Comparison of ENCODE assay signal across 22 cellular contexts in the genomic region with DNA sequence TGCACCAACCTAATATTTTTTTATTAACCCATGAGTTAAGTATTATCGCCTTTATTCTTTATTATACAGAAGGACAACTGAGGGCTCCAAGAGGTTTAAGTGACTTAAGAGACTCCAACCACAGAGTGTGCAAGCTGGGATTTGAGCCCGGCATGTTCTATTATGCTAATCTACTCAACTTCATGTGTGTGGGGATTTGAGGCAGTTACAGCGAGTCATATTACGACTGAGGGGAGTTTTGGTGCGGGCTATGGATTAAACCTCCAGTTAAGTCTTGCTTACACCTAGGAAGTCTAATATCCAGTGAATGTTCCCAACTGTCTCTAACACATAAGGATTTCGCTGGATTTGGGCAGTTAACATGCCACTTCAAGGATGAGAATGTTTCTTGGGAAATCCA.
DNase-seq lines count a peak whose midpoint lies in the region; ATAC-seq and TF ChIP-seq lines count a peak whose summit lies in the region.
"Had no signal": no experiment of that assay in that cellular context is flagged by ENCODE, and none has a peak within 500 bp of the region (broad histone marks: within the 10 kb centered on the region; RNA-seq: fewer than 3 reads in every experiment).

No MANE protein-coding gene starts in this region.

- H2AK9ac ChIP-seq in IMR-90 (replicated peaks; ENCODE audit: low read depth, low read length, poor library complexity): no peak overlapping the region

- ATAC-seq in GM19351 (IDR thresholded peaks at IDR 0.05; ENCODE audit: unreplicated experiment) (peak; percentile 54), IMR-90 (ENCODE audit: low read depth) (no peak), HG02623 (IDR thresholded peaks at IDR 0.05; ENCODE audit: unreplicated experiment) (no peak), HG02852 (IDR thresholded peaks at IDR 0.05; ENCODE audit: unreplicated experiment) (no peak), GM21723 (IDR thresholded peaks at IDR 0.05; ENCODE audit: unreplicated experiment) (no peak)
- ATAC-seq: T-cell had no signal

- H3K9me1 ChIP-seq in IMR-90 (ENCODE audit: insufficient read depth, low read length): no peaks in the 10 kb centered on the region

- no peaks in the 10 kb centered on the region for H3K9me2 ChIP-seq in hepatocyte (replicated peaks; ENCODE audit: insufficient read depth)

- no peak for TF ChIP-seq RAD21 in IMR-90 (IDR thresholded peaks at IDR 0.05; ENCODE audit: low read length)

- no peaks in the 10 kb centered on the region for H3K36me3 ChIP-seq in IMR-90 (ENCODE audit: control insufficient read depth, insufficient read depth, low read length)
- no peaks in the 10 kb centered on the region for H3K36me3 ChIP-seq in hepatocyte (replicated peaks; ENCODE audit: insufficient read depth, low read depth)
- H3K36me3 ChIP-seq: HAP-1 had no signal

- no peak for TF ChIP-seq POLR2A in IMR-90 (IDR thresholded peaks at IDR 0.05; ENCODE audit: low read depth, low read length)

- H2BK5ac ChIP-seq in IMR-90 (ENCODE audit: low read depth, low read length, poor library complexity, severe bottlenecking): no peak overlapping the region

- H3K56ac ChIP-seq in IMR-90 (ENCODE audit: extremely low read depth, insufficient read depth, low read length): no peak overlapping the region

- H2BK20ac ChIP-seq in IMR-90 (ENCODE audit: low read depth, low read length): no peak overlapping the region

- no peaks in the 10 kb centered on the region for H3K79me1 ChIP-seq in IMR-90 (ENCODE audit: low read depth in 1 of 2, low read length in 2 of 2)

- in situ Hi-C loops in IMR-90 (cut with MboI; ENCODE audit: low sequenced_read_pairs): loop anchor here (10.0 kb wide), 1 partner anchor 754 kb away; no protein-coding TSS in a partner anchor

- H3K4ac ChIP-seq in IMR-90 (ENCODE audit: low read depth, low read length): peak overlapping the region; percentile 35; the same call in 1 of the 2 replicates

- H3K4me3 ChIP-seq in IMR-90 (ENCODE audit: insufficient read depth, low read depth, low read length) (no peak overlapping the region), hepatocyte (no peak overlapping the region)
- H3K4me3 ChIP-seq: GM23248, HAP-1 had no signal

- no peak for TF ChIP-seq CTCF in IMR-90 (conservative IDR thresholded peaks at IDR 0.05; ENCODE audit: low read depth, low read length)
- no peak for TF ChIP-seq CTCF in hepatocyte (IDR thresholded peaks at IDR 0.05; ENCODE audit: poor library complexity)

- H2BK120ac ChIP-seq in IMR-90 (ENCODE audit: low read depth, low read length): no peak overlapping the region

- no peak overlapping the region for H4K91ac ChIP-seq in IMR-90 (ENCODE audit: insufficient read depth, low read depth, low read length)

- no peak overlapping the region for H3K14ac ChIP-seq in IMR-90 (replicated peaks; ENCODE audit: low read depth, low read length)

- no CpG with 5 or more reads among the region's 6 CpGs for WGBS in IMR-90 (ENCODE audit: extremely low coverage in 2 of 2, insufficient read length in 1 of 2), 2 experiments
- WGBS in hepatocyte (ENCODE audit: low lambda C conversion rate, missing lambda C conversion rate): 66% methylated on average over 6 of the region's 6 CpGs

- no peaks in the 10 kb centered on the region for H3K9me3 ChIP-seq in IMR-90 (ENCODE audit: control insufficient read depth, insufficient read depth, low read length)
- no peaks in the 10 kb centered on the region for H3K9me3 ChIP-seq in hepatocyte (ENCODE audit: low read depth)
- H3K9me3 ChIP-seq: HAP-1 had no signal

- H3K4me1 ChIP-seq in IMR-90 (ENCODE audit: control insufficient read depth, insufficient read depth, low read length) (no peaks in the 10 kb centered on the region), hepatocyte (ENCODE audit: insufficient read depth) (no peaks in the 10 kb centered on the region)
- H3K4me1 ChIP-seq: HAP-1 had no signal

- H3K4me2 ChIP-seq in IMR-90 (ENCODE audit: low read depth, low read length) (no peak overlapping the region), hepatocyte (no peak overlapping the region)

- DNase-seq in IMR-90 (no peak), hepatocyte (ENCODE audit: low spot score) (no peak)
- no peak for DNase-seq in stimulated activated CD4-positive, alpha-beta T cell treated with anti-CD3 and anti-CD28 coated beads, Interleukin-4, amount 100 ng/mL, for 24 hours
- DNase-seq: ACHN; C1 segment of cervical spinal cord; DMS79 treated with DMSO at 0.1 percent for 48 hours; MM.1S; NCI-H1092; NCI-H146; NCI-H2029 treated with DMSO at 0.1 percent for 48 hours; NCI-H2171 treated with DMSO at 0.1 percent for 48 hours; NCI-H446; NCI-H526 treated with DMSO at 0.1 percent for 48 hours; NK-92 treated with Interleukin-12 subunit alpha and Interleukin-12 subunit beta, amount 100 ng/mL, for 24 hours; SHP77; T-cell had no signal

- no peak overlapping the region; the same call in 2 of the 3 replicates for H2BK15ac ChIP-seq in IMR-90 (ENCODE audit: low read depth, low read length)

- H3K18ac ChIP-seq in IMR-90 (ENCODE audit: low read depth, low read length): no peak overlapping the region

- H3K79me2 ChIP-seq in hepatocyte: no peaks in the 10 kb centered on the region

- H3K9ac ChIP-seq in IMR-90 (ENCODE audit: low read depth, low read length): no peak overlapping the region
- H3K9ac ChIP-seq: GM23248 had no signal

- no peak overlapping the region for H2AFZ ChIP-seq in IMR-90 (replicated peaks; ENCODE audit: low read length, poor library complexity)
- no peak overlapping the region for H2AFZ ChIP-seq in hepatocyte
- H2AFZ ChIP-seq: GM23248 had no signal

- no TSS peak for BruUV-seq in IMR-90 (replicated peaks; lab: Mats Ljungman, UMichigan)

- H3K23ac ChIP-seq in IMR-90 (ENCODE audit: low read depth, low read length): no peak overlapping the region

- intact Hi-C loops in IMR-90 (cut with micrococcal nuclease): loop anchor here (5.0 kb wide), 4 partner anchors 52 to 757 kb away; a partner anchor contains a TSS

- no peak overlapping the region for H2AK5ac ChIP-seq in IMR-90 (ENCODE audit: low read depth, low read length)

- H4K20me1 ChIP-seq in IMR-90 (ENCODE audit: insufficient read depth, low read length): no peaks in the 10 kb centered on the region
- H4K20me1 ChIP-seq in hepatocyte (ENCODE audit: insufficient read depth, poor library complexity, severe bottlenecking): no peaks in the 10 kb centered on the region

- CTCF ChIA-PET in IMR-90 (lab: Yijun Ruan, JAX): interaction anchor here (0.8 to 1.4 kb wide), 2 partner anchors 11 to 29 kb away, joined by 3 read pairs; no protein-coding TSS in a partner anchor

- H3K27ac ChIP-seq in IMR-90 (ENCODE audit: insufficient read depth, low read length) (no peak overlapping the region), hepatocyte (peak overlapping the region; percentile 20)
- H3K27ac ChIP-seq: GM23248 had no signal

- H3K27me3 ChIP-seq in IMR-90 (ENCODE audit: control insufficient read depth, insufficient read depth, low read length) (no peaks in the 10 kb centered on the region), hepatocyte (no peaks in the 10 kb centered on the region)

- POLR2A ChIA-PET in IMR-90 (lab: Charles Lee; ENCODE audit: unreplicated experiment): no interaction called here

- dilution Hi-C loops in IMR-90 (cut with HindIII; ENCODE audit: low sequenced_read_pairs, unreplicated experiment): no loop called here

- H4K5ac ChIP-seq in IMR-90 (ENCODE audit: low read depth, low read length): no peak overlapping the region

- no peak overlapping the region for H4K8ac ChIP-seq in IMR-90 (ENCODE audit: low read depth in 2 of 2, low read length in 2 of 2)

TF ChIP-seq in IMR-90, 13 proteins besides CTCF, POLR2A, EP300 and RAD21:
- TF ChIP-seq BHLHE40 (IDR thresholded peaks at IDR 0.05; ENCODE audit: low read depth, low read length) (no peak), CEBPB (IDR thresholded peaks at IDR 0.05; ENCODE audit: low read depth, low read length) (no peak), CHD1 (IDR thresholded peaks at IDR 0.05; ENCODE audit: low read depth, low read length) (no peak), MAZ (IDR thresholded peaks at IDR 0.05; ENCODE audit: borderline replicate concordance, low read depth, low read length) (no peak)
- TF ChIP-seq, protein P1, sequence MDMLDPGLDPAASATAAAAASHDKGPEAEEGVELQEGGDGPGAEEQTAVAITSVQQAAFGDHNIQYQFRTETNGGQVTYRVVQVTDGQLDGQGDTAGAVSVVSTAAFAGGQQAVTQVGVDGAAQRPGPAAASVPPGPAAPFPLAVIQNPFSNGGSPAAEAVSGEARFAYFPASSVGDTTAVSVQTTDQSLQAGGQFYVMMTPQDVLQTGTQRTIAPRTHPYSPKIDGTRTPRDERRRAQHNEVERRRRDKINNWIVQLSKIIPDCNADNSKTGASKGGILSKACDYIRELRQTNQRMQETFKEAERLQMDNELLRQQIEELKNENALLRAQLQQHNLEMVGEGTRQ (IDR thresholded peaks at IDR 0.05; ENCODE audit: low read depth, low read length): no peak
- TF ChIP-seq, protein P2, sequence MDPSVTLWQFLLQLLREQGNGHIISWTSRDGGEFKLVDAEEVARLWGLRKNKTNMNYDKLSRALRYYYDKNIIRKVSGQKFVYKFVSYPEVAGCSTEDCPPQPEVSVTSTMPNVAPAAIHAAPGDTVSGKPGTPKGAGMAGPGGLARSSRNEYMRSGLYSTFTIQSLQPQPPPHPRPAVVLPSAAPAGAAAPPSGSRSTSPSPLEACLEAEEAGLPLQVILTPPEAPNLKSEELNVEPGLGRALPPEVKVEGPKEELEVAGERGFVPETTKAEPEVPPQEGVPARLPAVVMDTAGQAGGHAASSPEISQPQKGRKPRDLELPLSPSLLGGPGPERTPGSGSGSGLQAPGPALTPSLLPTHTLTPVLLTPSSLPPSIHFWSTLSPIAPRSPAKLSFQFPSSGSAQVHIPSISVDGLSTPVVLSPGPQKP (IDR thresholded peaks at IDR 0.05; ENCODE audit: borderline replicate concordance, low read depth, low read length): no peak
